In genomic region chr11:120576606-120577005, GRCh38 we compare ENCODE assay signal across 34 cellular contexts.
"Had no signal": no experiment of that assay in that cellular context is flagged by ENCODE, and none has a peak within 500 bp of the region (broad histone marks: within the 10 kb centered on the region; RNA-seq: fewer than 3 reads in every experiment).

No MANE protein-coding gene starts in this region.

- H3K4me3 Mint-ChIP-seq: activated B cell treated with CpG ODN at 0.5 μM for 24 hours; activated CD4-positive, alpha-beta memory T cell treated with anti-CD3 and anti-CD28 coated beads for 36 hours; activated CD4-positive, alpha-beta T cell treated with anti-CD3 and anti-CD28 coated beads, Interleukin-2, amount 10 ng/mL, durations not matched to agents 24 days and 14 days; activated CD8-positive, alpha-beta T cell treated with anti-CD3 and anti-CD28 coated beads for 36 hours; activated naive CD4-positive, alpha-beta T cell treated with anti-CD3 and anti-CD28 coated beads, Interleukin-2, amount 10 ng/mL, durations not matched to agents 7 days and 5 days; activated naive CD4-positive, alpha-beta T cell treated with anti-CD3 and anti-CD28 coated beads, Interleukin-2, amount 50 U/mL, for 24 hours; activated naive CD8-positive, alpha-beta T cell; activated naive CD8-positive, alpha-beta T cell treated with anti-CD3 and anti-CD28 coated beads, Interleukin-2, amount 10 ng/mL, durations not matched to agents 7 days and 5 days; activated naive CD8-positive, alpha-beta T cell treated with anti-CD3 and anti-CD28 coated beads, Interleukin-2, amount 50 U/mL, for 24 hours; activated T-cell treated with anti-CD3 and anti-CD28 coated beads, Interleukin-2, amount 50 U/mL, for 24 hours; brain; central memory CD8-positive, alpha-beta T cell; T-helper 1 cell treated with Interleukin-12 subunit alpha and Interleukin-12 subunit beta and Interleukin-4 antibody, amounts not matched to agents 30 μg/mL and 1 μg/mL, for 36 hours; T-helper 2 cell treated with Interferon-gamma antibody and Interleukin-4, amounts not matched to agents 5 μg/mL and 100 μg/mL, for 36 hours had no signal

- H3K4me3 ChIP-seq: ascending aorta had no signal

- H3K27ac ChIP-seq: ascending aorta, VCaP had no signal

- H3K36me3 ChIP-seq: ascending aorta had no signal

- H3K4me1 Mint-ChIP-seq: activated B cell treated with CpG ODN at 0.5 μM for 24 hours; activated naive CD4-positive, alpha-beta T cell treated with anti-CD3 and anti-CD28 coated beads, Interleukin-2, amount 10 ng/mL, durations not matched to agents 7 days and 5 days; activated naive CD4-positive, alpha-beta T cell treated with anti-CD3 and anti-CD28 coated beads, Interleukin-2, amount 50 U/mL, for 24 hours; activated naive CD8-positive, alpha-beta T cell treated with anti-CD3 and anti-CD28 coated beads, Interleukin-2, amount 10 ng/mL, durations not matched to agents 7 days and 5 days; central memory CD8-positive, alpha-beta T cell had no signal

- FAIRE-seq: TTC549 had no signal

- H3K27me3 ChIP-seq: ascending aorta had no signal

- H3K4me1 ChIP-seq: ascending aorta had no signal

- ATAC-seq: activated CD8-positive, alpha-beta T cell treated with anti-CD3 and anti-CD28 coated beads for 36 hours; activated naive CD8-positive, alpha-beta T cell treated with anti-CD3 and anti-CD28 coated beads, Interleukin-2, amount 50 U/mL, for 24 hours had no signal

- H3K9me3 ChIP-seq: ascending aorta had no signal

- H3K27ac Mint-ChIP-seq: activated B cell treated with CpG ODN at 0.5 μM for 24 hours; activated CD4-positive, alpha-beta memory T cell treated with anti-CD3 and anti-CD28 coated beads for 36 hours; activated CD4-positive, alpha-beta T cell treated with anti-CD3 and anti-CD28 coated beads, Interleukin-2, amount 10 ng/mL, durations not matched to agents 24 days and 14 days; activated CD8-positive, alpha-beta T cell treated with anti-CD3 and anti-CD28 coated beads for 36 hours; activated naive CD4-positive, alpha-beta T cell treated with anti-CD3 and anti-CD28 coated beads, Interleukin-2, amount 10 ng/mL, durations not matched to agents 7 days and 5 days; activated naive CD4-positive, alpha-beta T cell treated with anti-CD3 and anti-CD28 coated beads, Interleukin-2, amount 50 U/mL, for 24 hours; activated naive CD8-positive, alpha-beta T cell; activated naive CD8-positive, alpha-beta T cell treated with anti-CD3 and anti-CD28 coated beads, Interleukin-2, amount 10 ng/mL, durations not matched to agents 7 days and 5 days; activated naive CD8-positive, alpha-beta T cell treated with anti-CD3 and anti-CD28 coated beads, Interleukin-2, amount 50 U/mL, for 24 hours; activated T-cell treated with anti-CD3 and anti-CD28 coated beads, Interleukin-2, amount 50 U/mL, for 24 hours; activated T-helper 2 cell treated with anti-CD3 and anti-CD28 coated beads, Interferon-gamma antibody, Interleukin-2, Interleukin-4, amounts not matched to agents 10 μg/mL and 5 μg/mL and 100 μg/mL, durations not matched to agents 14 hours and 24 hours and 36 hours; brain; T-helper 1 cell treated with Interleukin-12 subunit alpha and Interleukin-12 subunit beta and Interleukin-4 antibody, amounts not matched to agents 30 μg/mL and 1 μg/mL, for 36 hours; T-helper 2 cell treated with Interferon-gamma antibody and Interleukin-4, amounts not matched to agents 5 μg/mL and 100 μg/mL, for 36 hours had no signal

- H3K9me3 Mint-ChIP-seq: activated B cell treated with CpG ODN at 0.5 μM for 24 hours; activated CD4-positive, alpha-beta memory T cell treated with anti-CD3 and anti-CD28 coated beads for 36 hours; activated CD8-positive, alpha-beta T cell treated with anti-CD3 and anti-CD28 coated beads for 36 hours; activated naive CD4-positive, alpha-beta T cell treated with anti-CD3 and anti-CD28 coated beads, Interleukin-2, amount 10 ng/mL, durations not matched to agents 7 days and 5 days; activated naive CD4-positive, alpha-beta T cell treated with anti-CD3 and anti-CD28 coated beads, Interleukin-2, amount 50 U/mL, for 24 hours; activated naive CD8-positive, alpha-beta T cell treated with anti-CD3 and anti-CD28 coated beads, Interleukin-2, amount 10 ng/mL, durations not matched to agents 7 days and 5 days; activated naive CD8-positive, alpha-beta T cell treated with anti-CD3 and anti-CD28 coated beads, Interleukin-2, amount 50 U/mL, for 24 hours; activated T-cell treated with anti-CD3 and anti-CD28 coated beads, Interleukin-2, amount 50 U/mL, for 24 hours; activated T-helper 2 cell treated with anti-CD3 and anti-CD28 coated beads, Interferon-gamma antibody, Interleukin-2, Interleukin-4, amounts not matched to agents 10 μg/mL and 5 μg/mL and 100 μg/mL, durations not matched to agents 14 hours and 24 hours and 36 hours; central memory CD8-positive, alpha-beta T cell; T-helper 1 cell treated with Interleukin-12 subunit alpha and Interleukin-12 subunit beta and Interleukin-4 antibody, amounts not matched to agents 30 μg/mL and 1 μg/mL, for 36 hours; T-helper 2 cell treated with Interferon-gamma antibody and Interleukin-4, amounts not matched to agents 5 μg/mL and 100 μg/mL, for 36 hours had no signal

- DNase-seq: activated B cell treated with CpG ODN at 0.5 μM for 24 hours; activated CD4-positive, alpha-beta memory T cell treated with anti-CD3 and anti-CD28 coated beads for 36 hours; activated CD4-positive, alpha-beta T cell treated with anti-CD3 and anti-CD28 coated beads for 4 hours; activated CD4-positive, alpha-beta T cell treated with anti-CD3 and anti-CD28 coated beads, Interleukin-2, amount 10 ng/mL, durations not matched to agents 24 days and 14 days; activated CD4-positive, alpha-beta T cell treated with anti-CD3 and anti-CD28 coated beads, Interleukin-2, amount 50 U/mL, for 1 hour; activated CD4-positive, alpha-beta T cell treated with anti-CD3 and anti-CD28 coated beads, Interleukin-2, amount 50 U/mL, for 4 hours; activated CD4-positive, CD25-positive, alpha-beta regulatory T cell treated with anti-CD3 and anti-CD28 coated beads, Interleukin-2, amount 50 U/mL, for 72 hours; activated CD8-positive, alpha-beta memory T cell treated with anti-CD3 and anti-CD28 coated beads, Interleukin-2, amount 50 U/mL, for 4 hours; activated CD8-positive, alpha-beta T cell treated with anti-CD3 and anti-CD28 coated beads for 36 hours; activated gamma-delta T cell; activated naive CD4-positive, alpha-beta T cell treated with anti-CD3 and anti-CD28 coated beads, Interleukin-2, amount 10 ng/mL, durations not matched to agents 7 days and 5 days; activated naive CD4-positive, alpha-beta T cell treated with Interleukin-2 at 50 U/mL for 16 hours; activated naive CD8-positive, alpha-beta T cell treated with anti-CD3 and anti-CD28 coated beads, Interleukin-2, amount 10 ng/mL, durations not matched to agents 7 days and 5 days; activated naive CD8-positive, alpha-beta T cell treated with anti-CD3 and anti-CD28 coated beads, Interleukin-2, amount 50 U/mL, for 24 hours; activated T-cell treated with anti-CD3 and anti-CD28 coated beads, Interleukin-2, amount 50 U/mL, for 24 hours; activated T-cell treated with anti-CD3 and anti-CD28 coated beads, Interleukin-2, amount 50 U/mL, for 48 hours; amygdala; anterior cingulate cortex; caudate nucleus; cerebellar nuclear complex; SW 1271; T-helper 1 cell; T-helper 2 cell; T-helper 9 cell had no signal
